Comparison of ENCODE assay signal across 8 cellular contexts in the genomic region with DNA sequence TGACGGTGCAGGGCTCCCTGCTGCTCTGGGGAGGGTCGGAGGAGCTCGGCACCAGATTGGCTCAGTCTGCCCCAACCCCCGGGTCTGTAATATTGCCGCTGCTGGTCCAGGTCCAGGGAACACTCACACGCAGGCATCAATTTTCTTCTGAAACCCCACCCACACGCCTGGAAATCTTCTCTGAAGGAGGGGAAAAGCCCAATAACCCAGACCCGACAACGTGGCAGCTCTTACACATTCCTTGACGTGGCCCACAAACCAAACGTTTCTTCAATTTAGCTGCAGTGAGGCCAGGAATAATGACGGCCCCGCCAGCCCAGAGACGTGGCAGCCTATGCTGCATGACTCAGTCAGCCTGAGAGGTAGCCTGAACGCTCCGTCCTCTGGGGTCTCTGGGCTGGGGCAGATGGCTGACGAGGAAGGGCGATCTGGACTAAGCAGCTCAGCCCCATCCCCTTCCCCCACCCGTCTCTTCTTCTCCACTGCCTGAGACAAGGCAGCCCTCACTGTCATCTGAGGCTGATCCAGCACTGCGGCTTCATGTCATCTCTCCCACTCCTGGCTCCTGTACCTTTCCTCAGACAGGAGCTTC. TPM values are rescaled to one million over a fixed set of nuclear protein-coding genes. Genes with fewer than 3 reads are reported as not detected.
DNase-seq lines count a peak whose midpoint lies in the region; ATAC-seq, FAIRE-seq and TF ChIP-seq lines count a peak whose summit lies in the region.

No MANE protein-coding gene starts in this region.

- 32 to 33% methylated on average over 20 of the region's 20 CpGs for WGBS in pancreas, 2 donors

- no peaks in the 10 kb centered on the region for H3K4me1 ChIP-seq in pancreas

- in situ Hi-C loops in Caki2 (cut with HindIII; ENCODE audit: low pct_unique_long_range_greater_than_20kb, low sequenced_read_pairs): no loop called here

- intact Hi-C loops in head of caudate nucleus (cut with DNase I) (no loop called here), pancreas (cut with DNase I) (no loop called here)

- H3K36me3 ChIP-seq in pancreas: no peaks in the 10 kb centered on the region

- no peak overlapping the region for H3K4me3 ChIP-seq in pancreas

- no peaks in the 10 kb centered on the region for H3K9me3 ChIP-seq in pancreas

- H3K27ac ChIP-seq in pancreas: peak overlapping the region in 1 of 4 donors; percentile 23

- ATAC-seq in SK-N-SH treated with all-trans-retinoic acid at 6 μM for 48 hours (peak; percentile 36), pancreas (peak in 3 of 4 donors; percentile 44 to 59 (median 44)), GM18868 (IDR thresholded peaks at IDR 0.05; ENCODE audit: unreplicated experiment) (no peak), HG03521 (IDR thresholded peaks at IDR 0.05; ENCODE audit: unreplicated experiment) (no peak), HG02938 (IDR thresholded peaks at IDR 0.05; ENCODE audit: unreplicated experiment) (no peak)

- FAIRE-seq in pancreas (lab: Jason Lieb, UNC): no peak

- no peaks in the 10 kb centered on the region for H3K27me3 ChIP-seq in pancreas

- no peak for TF ChIP-seq CTCF in pancreas (IDR thresholded peaks at IDR 0.05)

- DNase-seq in Caki2 (ENCODE audit: low read depth) (peak; percentile 45), head of caudate nucleus (peak in 30 of 42 donors; percentile 11 to 71 (median 40)), pancreas (peak in 3 of 6 donors; percentile 20 to 32 (median 22)), COLO829 (ENCODE audit: low spot score) (no peak)

TF ChIP-seq in SK-N-SH treated with all-trans-retinoic acid at 6 μM for 48 hours, 23 proteins besides CTCF, POLR2A, EP300 and RAD21:
- no peak for TF ChIP-seq CREB5 (CRISPR knock-in tag; IDR thresholded peaks at IDR 0.05; ENCODE audit: low read depth)
- no peak for TF ChIP-seq ZFP30 (CRISPR knock-in tag; IDR thresholded peaks at IDR 0.05)
- no peak for TF ChIP-seq OSR1 (CRISPR knock-in tag; IDR thresholded peaks at IDR 0.05)
- TF ChIP-seq CSDC2 (CRISPR knock-in tag; IDR thresholded peaks at IDR 0.05): no peak
- TF ChIP-seq ZNF70 (CRISPR knock-in tag; IDR thresholded peaks at IDR 0.05): no peak
- no peak for TF ChIP-seq PPARA (CRISPR knock-in tag; IDR thresholded peaks at IDR 0.05; ENCODE audit: borderline replicate concordance)
- TF ChIP-seq RARB (CRISPR knock-in tag; IDR thresholded peaks at IDR 0.05): no peak
- TF ChIP-seq, protein P1, sequence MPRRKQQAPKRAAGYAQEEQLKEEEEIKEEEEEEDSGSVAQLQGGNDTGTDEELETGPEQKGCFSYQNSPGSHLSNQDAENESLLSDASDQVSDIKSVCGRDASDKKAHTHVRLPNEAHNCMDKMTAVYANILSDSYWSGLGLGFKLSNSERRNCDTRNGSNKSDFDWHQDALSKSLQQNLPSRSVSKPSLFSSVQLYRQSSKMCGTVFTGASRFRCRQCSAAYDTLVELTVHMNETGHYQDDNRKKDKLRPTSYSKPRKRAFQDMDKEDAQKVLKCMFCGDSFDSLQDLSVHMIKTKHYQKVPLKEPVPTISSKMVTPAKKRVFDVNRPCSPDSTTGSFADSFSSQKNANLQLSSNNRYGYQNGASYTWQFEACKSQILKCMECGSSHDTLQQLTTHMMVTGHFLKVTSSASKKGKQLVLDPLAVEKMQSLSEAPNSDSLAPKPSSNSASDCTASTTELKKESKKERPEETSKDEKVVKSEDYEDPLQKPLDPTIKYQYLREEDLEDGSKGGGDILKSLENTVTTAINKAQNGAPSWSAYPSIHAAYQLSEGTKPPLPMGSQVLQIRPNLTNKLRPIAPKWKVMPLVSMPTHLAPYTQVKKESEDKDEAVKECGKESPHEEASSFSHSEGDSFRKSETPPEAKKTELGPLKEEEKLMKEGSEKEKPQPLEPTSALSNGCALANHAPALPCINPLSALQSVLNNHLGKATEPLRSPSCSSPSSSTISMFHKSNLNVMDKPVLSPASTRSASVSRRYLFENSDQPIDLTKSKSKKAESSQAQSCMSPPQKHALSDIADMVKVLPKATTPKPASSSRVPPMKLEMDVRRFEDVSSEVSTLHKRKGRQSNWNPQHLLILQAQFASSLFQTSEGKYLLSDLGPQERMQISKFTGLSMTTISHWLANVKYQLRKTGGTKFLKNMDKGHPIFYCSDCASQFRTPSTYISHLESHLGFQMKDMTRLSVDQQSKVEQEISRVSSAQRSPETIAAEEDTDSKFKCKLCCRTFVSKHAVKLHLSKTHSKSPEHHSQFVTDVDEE (CRISPR knock-in tag; IDR thresholded peaks at IDR 0.05): no peak
- no peak for TF ChIP-seq TCF4 (CRISPR knock-in tag; IDR thresholded peaks at IDR 0.05; ENCODE audit: borderline replicate concordance)

RNA-seq across cellular contexts. Expression of gene SPARC, which starts 9.9 kb away (rescaled TPM):
- 111 and 136 TPM in 2 replicates for total RNA-seq in Caki2 (2014; rRNA removed; shearing (Covaris generic); ENCODE audit: low replicate concordance)
- 100 to 1,000 TPM in 3 of 6 donors, 10 to 100 TPM in 3; 35.5 to 608 (median 86.6) TPM for total RNA-seq in pancreas
- 10 to 100 TPM; 27.2 to 57.1 TPM for polyA plus RNA-seq in pancreas

Comparison
In these comparisons a context has a peak if more than half of its experiments do, and no peak if none do; other contexts are left out.
1. ATAC-seq: peak in SK-N-SH treated with all-trans-retinoic acid at 6 μM for 48 hours (single experiment) and pancreas (3 of 4); none in GM18868 (single experiment), HG03521 (single experiment) and HG02938 (single experiment).